ENCODE assay signal across 8 cellular contexts in genomic region chr6:10747251-10747972, GRCh38.
DNase-seq lines count a peak whose midpoint lies in the region; ATAC-seq and TF ChIP-seq lines count a peak whose summit lies in the region.

TMEM14B (plus strand) TSS chr6:10747805; CDS start chr6:10749246, 1,441 bp downstream.

- peak; percentile 96 for ATAC-seq in HG03196 (IDR thresholded peaks at IDR 0.05; ENCODE audit: unreplicated experiment)

- peak; percentile 100 for DNase-seq in AG08395 (ENCODE audit: low spot score)
- peak; percentile 86 for DNase-seq in NCI-H345 (lab: John Stamatoyannopoulos, UW)
- peak; percentile 98 to 99 (median 99) for DNase-seq in activated CD4-positive, CD25-positive, alpha-beta regulatory T cell (lab: John Stamatoyannopoulos, UW)
- peak; percentile 98 for DNase-seq in central memory CD4-positive, alpha-beta T cell
- peak; percentile 95 for DNase-seq in inferior parietal cortex (ENCODE audit: extremely low spot score)
- peak; percentile 100 for DNase-seq in stimulated activated CD4-positive, alpha-beta T cell treated with anti-CD3 and anti-CD28 coated beads, Interleukin-12 subunit alpha, Interleukin-12 subunit beta, amount 100 ng/mL, for 4 hours

- TF ChIP-seq POLR2A in GM18951 (IDR thresholded peaks at IDR 0.05; ENCODE audit: extremely low read depth, insufficient read depth, insufficient read length): peak; percentile 98

- in situ Hi-C loops in GM18951 (cut with MboI; ENCODE audit: low sequenced_read_pairs, unreplicated experiment): no loop called here

Comparison
In these comparisons a context has a peak if more than half of its experiments do, and no peak if none do; other contexts are left out.
1. Peak in every context shown above with its lines: DNase-seq and ATAC-seq.